ENCODE assay signal across 8 cellular contexts in the genomic region with DNA sequence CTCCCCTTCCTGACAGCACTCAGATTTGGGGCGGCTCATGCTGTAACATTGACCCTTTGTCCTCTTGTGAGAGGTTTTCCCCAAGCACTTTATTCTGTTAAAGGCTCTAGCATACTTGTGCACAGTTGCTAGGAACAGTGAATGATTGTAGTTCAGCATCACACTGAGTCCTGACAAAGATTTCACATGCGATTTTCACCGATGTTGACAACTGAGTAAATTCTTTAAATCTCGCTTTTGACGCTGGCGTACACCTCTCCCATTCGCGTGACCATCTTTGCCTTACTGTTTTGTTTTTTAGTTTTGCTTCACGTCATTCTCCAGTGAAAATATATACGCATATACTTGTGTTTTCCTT. TPM values are rescaled to one million over a fixed set of nuclear protein-coding genes. Genes with fewer than 3 reads are reported as not detected.
DNase-seq lines count a peak whose midpoint lies in the region; ATAC-seq, FAIRE-seq and TF ChIP-seq lines count a peak whose summit lies in the region.

No MANE protein-coding gene starts in this region.

- TF ChIP-seq CTCF in astrocyte (IDR thresholded peaks at IDR 0.05; ENCODE audit: insufficient read depth, low read depth, low read length) (no peak), left lung (IDR thresholded peaks at IDR 0.05) (no peak), uterus (IDR thresholded peaks at IDR 0.05) (no peak)

- H3K4me1 ChIP-seq in astrocyte (ENCODE audit: insufficient read depth, low read length) (peaks cover 17% of the 10 kb centered on the region), left lung (peaks cover 7 to 39% of the 10 kb centered on the region in 2 donors), uterus (no peaks in the 10 kb centered on the region)

- intact Hi-C loops in activated naive CD4-positive, alpha-beta T cell treated with anti-CD3 and anti-CD28 coated beads for 36 hours (cut with micrococcal nuclease) = no loop called here
- intact Hi-C loops in left lung (cut with DNase I) = no loop called here
- intact Hi-C loops in uterus (cut with DNase I; ENCODE audit: low total_unique reads) = no loop called here

- CTCF ChIA-PET in activated naive CD4-positive, alpha-beta T cell treated with anti-CD3 and anti-CD28 coated beads for 36 hours (lab: Charles Lee) = interaction anchor here (0.6 to 0.9 kb wide), 3 partner anchors 15 to 105 kb away, joined by 3 to 5 read pairs (median 3); no protein-coding TSS in a partner anchor

- peaks cover 40% of the 10 kb centered on the region for H3K79me2 ChIP-seq in astrocyte (ENCODE audit: insufficient read depth, low read length)

- no peak overlapping the region for H3K4me3 Mint-ChIP-seq in activated naive CD4-positive, alpha-beta T cell treated with anti-CD3 and anti-CD28 coated beads for 36 hours
- H3K4me3 Mint-ChIP-seq in astrocyte (ENCODE audit: unreplicated experiment) = no peak overlapping the region

- H3K4me2 ChIP-seq in astrocyte (ENCODE audit: low read length) = peak overlapping the region; percentile 100

- H3K36me3 ChIP-seq in astrocyte (ENCODE audit: insufficient read depth, low read length) (peaks cover 3% of the 10 kb centered on the region), left lung (peaks cover 0 to 6% of the 10 kb centered on the region in 2 donors), uterus (no peaks in the 10 kb centered on the region)

- peaks cover 9% of the 10 kb centered on the region for H3K36me3 Mint-ChIP-seq in activated naive CD4-positive, alpha-beta T cell treated with anti-CD3 and anti-CD28 coated beads for 36 hours (ENCODE audit: low read depth)
- H3K36me3 Mint-ChIP-seq in astrocyte (ENCODE audit: low read depth, unreplicated experiment) = no peaks in the 10 kb centered on the region

- H2AFZ ChIP-seq in astrocyte (ENCODE audit: low read depth, low read length) = peak overlapping the region; percentile 94

- H3K27ac ChIP-seq in astrocyte (ENCODE audit: low read depth, low read length) (peak overlapping the region; percentile 94), left lung (peak overlapping the region; percentile 98), uterus (peak overlapping the region; percentile 94 to 95)

- H3K27ac Mint-ChIP-seq in activated naive CD4-positive, alpha-beta T cell treated with anti-CD3 and anti-CD28 coated beads for 36 hours = no peak overlapping the region
- no peak overlapping the region for H3K27ac Mint-ChIP-seq in astrocyte (ENCODE audit: unreplicated experiment)

- FAIRE-seq in astrocyte (lab: Jason Lieb, UNC) = no peak

- peak; percentile 14 for ATAC-seq in left lung
- ATAC-seq in GM21825 (IDR thresholded peaks at IDR 0.05; ENCODE audit: unreplicated experiment) = no peak
- ATAC-seq in GM18868 (IDR thresholded peaks at IDR 0.05; ENCODE audit: unreplicated experiment) = no peak

- peaks cover 21% of the 10 kb centered on the region for H3K4me1 Mint-ChIP-seq in activated naive CD4-positive, alpha-beta T cell treated with anti-CD3 and anti-CD28 coated beads for 36 hours (ENCODE audit: low read depth)
- H3K4me1 Mint-ChIP-seq in astrocyte (ENCODE audit: low read depth, unreplicated experiment) = no peaks in the 10 kb centered on the region

- DNase-seq in activated naive CD4-positive, alpha-beta T cell treated with anti-CD3 and anti-CD28 coated beads for 36 hours = peak; percentile 14
- DNase-seq in activated naive CD4-positive, alpha-beta T cell treated with anti-CD3 and anti-CD28 coated beads, Interleukin-2, amount 50 U/mL, for 16 hours = no peak
- DNase-seq in astrocyte (ENCODE audit: low read depth) = no peak
- DNase-seq in left lung = no peak
- no peak for DNase-seq in uterus
- DNase-seq in SIG-M5 (lab: John Stamatoyannopoulos, UW) = no peak

- H3K27me3 Mint-ChIP-seq in activated naive CD4-positive, alpha-beta T cell treated with anti-CD3 and anti-CD28 coated beads for 36 hours (ENCODE audit: low read depth) = no peaks in the 10 kb centered on the region
- no peaks in the 10 kb centered on the region for H3K27me3 Mint-ChIP-seq in astrocyte (ENCODE audit: low read depth, unreplicated experiment)

- peak overlapping the region; percentile 89 for H3K4me3 ChIP-seq in astrocyte (ENCODE audit: insufficient read depth, low read depth, low read length)
- H3K4me3 ChIP-seq in left lung = peak overlapping the region; percentile 58 to 88
- peak overlapping the region; percentile 74 to 82 for H3K4me3 ChIP-seq in uterus

- H3K9ac ChIP-seq in astrocyte (ENCODE audit: low read length) = peak overlapping the region; percentile 97

- H3K9me3 ChIP-seq in astrocyte (ENCODE audit: insufficient read depth, low read depth, low read length) = no peaks in the 10 kb centered on the region
- H3K9me3 ChIP-seq in left lung = no peaks in the 10 kb centered on the region
- H3K9me3 ChIP-seq in uterus = no peaks in the 10 kb centered on the region

- H4K20me1 ChIP-seq in astrocyte (ENCODE audit: insufficient read depth, low read length) = peaks cover 14% of the 10 kb centered on the region

- no peaks in the 10 kb centered on the region for H3K27me3 ChIP-seq in astrocyte (ENCODE audit: insufficient read depth, low read length)
- H3K27me3 ChIP-seq in left lung = no peaks in the 10 kb centered on the region
- no peaks in the 10 kb centered on the region for H3K27me3 ChIP-seq in uterus

- H3K9me3 Mint-ChIP-seq in activated naive CD4-positive, alpha-beta T cell treated with anti-CD3 and anti-CD28 coated beads for 36 hours = no peaks in the 10 kb centered on the region
- no peaks in the 10 kb centered on the region for H3K9me3 Mint-ChIP-seq in astrocyte (ENCODE audit: unreplicated experiment)

- TF ChIP-seq POLR2A in uterus (IDR thresholded peaks at IDR 0.05) = no peak

RNA-seq across cellular contexts. Expression of gene CDC37L1, which starts 0.8 kb away (rescaled TPM):
- 10 to 100 TPM; 13.7 to 14.5 TPM for total RNA-seq in activated naive CD4-positive, alpha-beta T cell treated with anti-CD3 and anti-CD28 coated beads for 36 hours
- 16.1 and 16.6 TPM in 2 replicates for total RNA-seq in astrocyte
- total RNA-seq in left lung = 10 to 100 TPM; 14.5 to 16.4 TPM
- 10 to 100 TPM; 21.1 to 50.5 (median 34.0) TPM for total RNA-seq in uterus

RNA-seq across cellular contexts. Expression of gene SPATA6L, which starts 13.9 kb away (rescaled TPM):
- 1 to 10 TPM in 1 of 2 experiments, under 1 TPM in 1; 0.91 to 1.4 TPM for total RNA-seq in activated naive CD4-positive, alpha-beta T cell treated with anti-CD3 and anti-CD28 coated beads for 36 hours
- 2.8 and 3.6 TPM in 2 replicates for total RNA-seq in astrocyte
- total RNA-seq in left lung = 10 to 100 TPM in 1 of 2 donors, 1 to 10 TPM in 1; 9.4 to 10.1 TPM
- 10 to 100 TPM in 1 of 4 donors, 1 to 10 TPM in 2, under 1 TPM in 1; 0.51 to 13.6 (median 6.5) TPM for total RNA-seq in uterus

RNA-seq across cellular contexts. Expression of gene PLPP6, which starts 18.1 kb away (rescaled TPM):
- 1 to 10 TPM; 4.6 to 5.3 TPM for total RNA-seq in activated naive CD4-positive, alpha-beta T cell treated with anti-CD3 and anti-CD28 coated beads for 36 hours
- total RNA-seq in astrocyte = 7.3 and 7.5 TPM in 2 replicates
- total RNA-seq in left lung = 1 to 10 TPM; 5.7 to 6.3 TPM
- 1 to 10 TPM; 5.6 to 8.3 (median 7.2) TPM for total RNA-seq in uterus
